In genomic region chr13:65917731-65918130, GRCh38 we compare ENCODE assay signal across 33 cellular contexts.
"Had no signal": no experiment of that assay in that cellular context is flagged by ENCODE, and none has a peak within 500 bp of the region (broad histone marks: within the 10 kb centered on the region; RNA-seq: fewer than 3 reads in every experiment).

No MANE protein-coding gene starts in this region.

- H3K9me3 ChIP-seq: esophagus muscularis mucosa, heart left ventricle, lower lobe of right lung, right atrium auricular region, stomach, tibial artery, upper lobe of right lung had no signal

- H3K4me1 Mint-ChIP-seq: activated CD4-positive, alpha-beta T cell treated with anti-CD3 and anti-CD28 coated beads, Interleukin-2, amount 10 ng/mL, durations not matched to agents 24 days and 14 days; activated T-helper 17 cell treated with anti-CD3 and anti-CD28 coated beads, Interleukin-2, amount 50 U/mL, for 72 hours; naive thymus-derived CD8-positive, alpha-beta T cell; neural crest cell; stimulated activated memory B cell treated with anti-CD40 and anti-IgM and Interleukin-4, amounts not matched to agents 10 μg/mL and 1 μg/mL and 100 μg/mL, for 72 hours; T-helper 17 cell had no signal

- H3K4me1 ChIP-seq: lower lobe of right lung, stomach, upper lobe of right lung had no signal

- H3K4me3 ChIP-seq: esophagus muscularis mucosa, heart left ventricle, lower lobe of right lung, right atrium auricular region, smooth muscle cell, stomach, tibial artery, upper lobe of right lung had no signal

- H3K27ac Mint-ChIP-seq: activated CD4-positive, alpha-beta memory T cell treated with anti-CD3 and anti-CD28 coated beads for 36 hours; activated CD4-positive, alpha-beta T cell treated with anti-CD3 and anti-CD28 coated beads, Interleukin-2, amount 10 ng/mL, durations not matched to agents 24 days and 14 days; activated T-helper 17 cell treated with anti-CD3 and anti-CD28 coated beads, Interleukin-2, amount 50 U/mL, for 72 hours; dendritic cell treated with granulocyte-macrophage colony-stimulating factor and Interleukin-4, amounts not matched to agents 40 ng/mL and 50 ng/mL, for 4 days; naive thymus-derived CD8-positive, alpha-beta T cell; stimulated activated memory B cell treated with anti-CD40 and anti-IgM and Interleukin-4, amounts not matched to agents 10 μg/mL and 1 μg/mL and 100 μg/mL, for 72 hours; T-helper 17 cell had no signal

- H3K27me3 ChIP-seq: esophagus muscularis mucosa, foreskin keratinocyte, heart left ventricle, right atrium auricular region, stomach, tibial artery, upper lobe of right lung had no signal

- H3K27me3 Mint-ChIP-seq: activated CD4-positive, alpha-beta memory T cell treated with anti-CD3 and anti-CD28 coated beads for 36 hours; activated CD4-positive, alpha-beta T cell treated with anti-CD3 and anti-CD28 coated beads, Interleukin-2, amount 10 ng/mL, durations not matched to agents 24 days and 14 days; activated T-helper 17 cell treated with anti-CD3 and anti-CD28 coated beads, Interleukin-2, amount 50 U/mL, for 72 hours; dendritic cell treated with granulocyte-macrophage colony-stimulating factor and Interleukin-4, amounts not matched to agents 40 ng/mL and 50 ng/mL, for 4 days; stimulated activated memory B cell treated with anti-CD40 and anti-IgM and Interleukin-4, amounts not matched to agents 10 μg/mL and 1 μg/mL and 100 μg/mL, for 72 hours; T-helper 17 cell had no signal

- H3K4me2 ChIP-seq: smooth muscle cell had no signal

- H3K4me3 Mint-ChIP-seq: activated CD4-positive, alpha-beta memory T cell treated with anti-CD3 and anti-CD28 coated beads for 36 hours; activated CD4-positive, alpha-beta T cell treated with anti-CD3 and anti-CD28 coated beads, Interleukin-2, amount 10 ng/mL, durations not matched to agents 24 days and 14 days; activated T-helper 17 cell treated with anti-CD3 and anti-CD28 coated beads, Interleukin-2, amount 50 U/mL, for 72 hours; dendritic cell treated with granulocyte-macrophage colony-stimulating factor and Interleukin-4, amounts not matched to agents 40 ng/mL and 50 ng/mL, for 4 days; naive thymus-derived CD8-positive, alpha-beta T cell; neural crest cell; stimulated activated memory B cell treated with anti-CD40 and anti-IgM and Interleukin-4, amounts not matched to agents 10 μg/mL and 1 μg/mL and 100 μg/mL, for 72 hours; T-helper 17 cell had no signal

- FAIRE-seq: astrocyte had no signal

- H3K36me3 ChIP-seq: esophagus muscularis mucosa, heart left ventricle, lower lobe of right lung, right atrium auricular region, stomach, tibial artery, upper lobe of right lung, WERI-Rb-1 had no signal

- DNase-seq: activated CD4-positive, alpha-beta memory T cell treated with anti-CD3 and anti-CD28 coated beads for 36 hours; activated CD4-positive, alpha-beta T cell treated with anti-CD3 and anti-CD28 coated beads, Interleukin-2, amount 10 ng/mL, durations not matched to agents 24 days and 14 days; activated CD4-positive, CD25-positive, alpha-beta regulatory T cell treated with anti-CD3 and anti-CD28 coated beads, Interleukin-2, amount 50 U/mL, for 72 hours; activated CD8-positive, alpha-beta memory T cell treated with anti-CD3 and anti-CD28 coated beads, Interleukin-2, amount 50 U/mL, for 4 hours; activated gamma-delta T cell treated with Interleukin-2 at 50 U/mL for 16 hours; activated naive CD4-positive, alpha-beta T cell treated with anti-CD3 and anti-CD28 coated beads, Interleukin-2, amount 50 U/mL, for 16 hours; activated T-cell treated with anti-CD3 and anti-CD28 coated beads, Interleukin-2, amount 50 U/mL, for 1 hour; amniotic stem cell; caudate nucleus; effector CD4-positive, alpha-beta T cell; foreskin keratinocyte; heart left ventricle; lower lobe of right lung; mesenchymal stem cell; naive thymus-derived CD8-positive, alpha-beta T cell; occipital lobe; stimulated activated CD4-positive, alpha-beta T cell treated with anti-CD3 and anti-CD28 coated beads, Interleukin-1b, Interleukin-23, amount 100 ng/mL, for 48 hours; stimulated activated CD4-positive, alpha-beta T cell treated with anti-CD3 and anti-CD28 coated beads, Interleukin-4, amount 100 ng/mL, for 4 hours; stimulated activated CD8-positive, alpha-beta memory T cell treated with anti-CD3 and anti-CD28 coated beads, Interleukin-4, amount 100 ng/mL, for 48 hours; stomach; T-helper 17 cell; T1000; tibial artery; upper lobe of right lung; WERI-Rb-1 had no signal

- H3K27ac ChIP-seq: esophagus muscularis mucosa, foreskin keratinocyte, heart left ventricle, lower lobe of right lung, right atrium auricular region, stomach, tibial artery, upper lobe of right lung, WERI-Rb-1 had no signal

- H3K36me3 Mint-ChIP-seq: activated CD4-positive, alpha-beta memory T cell treated with anti-CD3 and anti-CD28 coated beads for 36 hours; naive thymus-derived CD8-positive, alpha-beta T cell; stimulated activated memory B cell treated with anti-CD40 and anti-IgM and Interleukin-4, amounts not matched to agents 10 μg/mL and 1 μg/mL and 100 μg/mL, for 72 hours had no signal

- H3K9me3 Mint-ChIP-seq: activated CD4-positive, alpha-beta T cell treated with anti-CD3 and anti-CD28 coated beads, Interleukin-2, amount 10 ng/mL, durations not matched to agents 24 days and 14 days; neural crest cell had no signal
